Comparison of ENCODE assay signal across 9 cellular contexts in the genomic region with DNA sequence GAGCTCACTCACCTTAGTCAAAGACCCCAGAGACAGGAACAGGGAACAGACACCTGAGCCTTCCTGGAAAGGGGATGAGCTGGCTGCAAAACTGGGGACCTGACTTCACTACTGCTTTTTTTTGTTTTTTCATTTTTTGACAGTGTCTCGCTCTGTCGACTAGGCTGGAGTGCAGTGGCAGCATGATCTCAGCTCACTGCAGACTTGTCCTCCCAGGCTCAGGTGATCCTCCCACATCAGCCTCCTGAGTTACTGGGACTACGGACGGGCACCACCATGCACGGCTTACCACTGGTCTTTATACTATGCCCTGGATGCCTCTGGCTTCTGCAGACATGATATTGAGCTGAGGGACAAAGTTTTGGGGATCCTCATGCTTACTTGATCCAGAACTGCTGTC.
"Had no signal": no experiment of that assay in that cellular context is flagged by ENCODE, and none has a peak within 500 bp of the region (broad histone marks: within the 10 kb centered on the region; RNA-seq: fewer than 3 reads in every experiment).

No MANE protein-coding gene starts in this region.

- H3K27ac ChIP-seq: HL-60, KMS-11 had no signal

- FAIRE-seq: HepG2, HTR-8/SVneo, K562 had no signal

- H3K4me3 Mint-ChIP-seq: IgD-negative memory B cell had no signal

- H3K36me3 Mint-ChIP-seq: IgD-negative memory B cell had no signal

- H3K4me3 ChIP-seq: K562 had no signal

- H3K27ac Mint-ChIP-seq: IgD-negative memory B cell had no signal

- DNase-seq: IMR-90, KBM-7, KG1 had no signal

- ATAC-seq: HepG2, K562 had no signal

- H3K9ac ChIP-seq: KMS-11 had no signal

- H3K4me2 ChIP-seq: KMS-11 had no signal

- H3K4me1 Mint-ChIP-seq: IgD-negative memory B cell had no signal
